21 cellular contexts compared by ENCODE assay signal in genomic region chr17:57432507-57433277, GRCh38.
DNase-seq lines count a peak whose midpoint lies in the region; ATAC-seq, FAIRE-seq and TF ChIP-seq lines count a peak whose summit lies in the region.
"Had no signal": no experiment of that assay in that cellular context is flagged by ENCODE, and none has a peak within 500 bp of the region (broad histone marks: within the 10 kb centered on the region; RNA-seq: fewer than 3 reads in every experiment).

No MANE protein-coding gene starts in this region.

- H3K4me2 ChIP-seq in K562 (ENCODE audit: insufficient read depth, low read length) (no peak overlapping the region), neural progenitor cell (no peak overlapping the region)
- H3K4me2 ChIP-seq: A549 had no signal

- H3K36me3 ChIP-seq in K562 (ENCODE audit: control insufficient read depth, insufficient read depth, low read length) (peaks cover 2% of the 10 kb centered on the region; the same call in 1 of the 3 replicates), neural progenitor cell (no peaks in the 10 kb centered on the region)
- H3K36me3 ChIP-seq: breast epithelium, spleen had no signal

- H3F3A ChIP-seq in neural progenitor cell (ENCODE audit: low read depth) = no peaks in the 10 kb centered on the region

- H3K27me3 Mint-ChIP-seq in activated naive CD4-positive, alpha-beta T cell treated with anti-CD3 and anti-CD28 coated beads, Interleukin-2, amount 50 U/mL, for 24 hours = no peaks in the 10 kb centered on the region
- peaks cover 7% of the 10 kb centered on the region for H3K27me3 Mint-ChIP-seq in neural progenitor cell (ENCODE audit: insufficient read depth, low read depth)

- peak in 2 of 3 experiments; percentile 13 to 32; a peak in 1 of 6 replicates for TF ChIP-seq CTCF in K562 (IDR thresholded peaks at IDR 0.05 in 2 of 3, conservative IDR thresholded peaks at IDR 0.05 in 1 of 3; ENCODE audit: insufficient read depth in 2 of 3, low read depth in 1 of 3, low read length in 3 of 3)
- no peak for TF ChIP-seq CTCF in neural progenitor cell (IDR thresholded peaks at IDR 0.05)

- TF ChIP-seq POLR2A in K562 (conservative IDR thresholded peaks at IDR 0.05) = no peak

- H3K4me1 ChIP-seq in K562 (replicated peaks in 1 of 2; ENCODE audit: control insufficient read depth in 2 of 2, insufficient read depth in 2 of 2, low read length in 2 of 2) = peaks cover 0 to 4% of the 10 kb centered on the region in 2 experiments; a peak in 3 of 5 replicates
- H3K4me1 ChIP-seq in neural progenitor cell = peaks cover 24% of the 10 kb centered on the region
- H3K4me1 ChIP-seq: breast epithelium had no signal

- WGBS in K562 (ENCODE audit: insufficient coverage, low coverage, missing lambda C conversion rate) = 52% methylated on average over 19 of the region's 19 CpGs

- no peak for TF ChIP-seq EP300 in K562 (IDR thresholded peaks at IDR 0.05; ENCODE audit: low read length)

- H3K79me2 ChIP-seq in K562 (ENCODE audit: control insufficient read depth, insufficient read depth, low read length) (peaks cover 10% of the 10 kb centered on the region), neural progenitor cell (ENCODE audit: low read depth) (peaks cover 100% of the 10 kb centered on the region)

- H3K36me3 Mint-ChIP-seq in activated naive CD4-positive, alpha-beta T cell treated with anti-CD3 and anti-CD28 coated beads, Interleukin-2, amount 50 U/mL, for 24 hours = peaks cover 7% of the 10 kb centered on the region
- H3K36me3 Mint-ChIP-seq in activated naive CD4-positive, alpha-beta T cell treated with anti-CD3 and anti-CD28 coated beads, Interleukin-2, amount 50 U/mL, for 72 hours = no peaks in the 10 kb centered on the region
- H3K36me3 Mint-ChIP-seq in neural progenitor cell = peaks cover 34% of the 10 kb centered on the region
- H3K36me3 Mint-ChIP-seq: stimulated activated effector memory CD8-positive, alpha-beta T cell treated with anti-CD3 and anti-CD28 coated beads, Interleukin-12 subunit alpha, Interleukin-12 subunit beta, amount 100 ng/mL, for 72 hours had no signal

- no peak for DNase-seq in activated naive CD4-positive, alpha-beta T cell treated with anti-CD3 and anti-CD28 coated beads, Interleukin-2, amount 50 U/mL, for 72 hours (ENCODE audit: low spot score in 2 of 2)
- no peak for DNase-seq in HTR-8/SVneo (ENCODE audit: insufficient read length, low spot score)
- peak in 1 of 4 experiments; percentile 37 for DNase-seq in K562 (ENCODE audit: extremely low read depth in 1 of 4, low spot score in 3 of 4)
- no peak for DNase-seq in neural progenitor cell (ENCODE audit: low spot score)
- DNase-seq in NCI-H1048 (lab: John Stamatoyannopoulos, UW) = no peak
- no peak for DNase-seq in DMS153 treated with DMSO at 0.1 percent for 48 hours (lab: John Stamatoyannopoulos, UW; ENCODE audit: unreplicated experiment)
- DNase-seq: activated naive CD4-positive, alpha-beta T cell treated with anti-CD3 and anti-CD28 coated beads for 36 hours; dorsolateral prefrontal cortex; head of caudate nucleus; mucosa of descending colon; NCI-H345; SHP77 treated with DMSO at 0.1 percent for 48 hours had no signal

- H3K4me3 ChIP-seq in K562 = no peak overlapping the region
- H3K4me3 ChIP-seq in neural progenitor cell = no peak overlapping the region
- H3K4me3 ChIP-seq: A549, breast epithelium, dorsolateral prefrontal cortex, mucosa of descending colon, spleen had no signal

- ATAC-seq in activated naive CD4-positive, alpha-beta T cell treated with anti-CD3 and anti-CD28 coated beads, Interleukin-2, amount 50 U/mL, for 72 hours = no peak
- ATAC-seq in K562 (peak; percentile 74), GM19452 (IDR thresholded peaks at IDR 0.05; ENCODE audit: unreplicated experiment) (no peak)
- ATAC-seq: A549; mucosa of descending colon; stimulated activated effector memory CD8-positive, alpha-beta T cell treated with anti-CD3 and anti-CD28 coated beads, Interleukin-12 subunit alpha, Interleukin-12 subunit beta, amount 100 ng/mL, for 72 hours had no signal

- no TSS peak for BruUV-seq in K562 (replicated peaks; lab: Mats Ljungman, UMichigan)

- peaks cover 43% of the 10 kb centered on the region for H3K4me1 Mint-ChIP-seq in activated naive CD4-positive, alpha-beta T cell treated with anti-CD3 and anti-CD28 coated beads, Interleukin-2, amount 50 U/mL, for 24 hours
- peaks cover 68% of the 10 kb centered on the region for H3K4me1 Mint-ChIP-seq in neural progenitor cell

- H3K27ac ChIP-seq in K562 (ENCODE audit: extremely low read depth, low read depth, low read length) = no peak overlapping the region
- H3K27ac ChIP-seq in neural progenitor cell = no peak overlapping the region
- H3K27ac ChIP-seq: breast epithelium, spleen had no signal

- no peaks in the 10 kb centered on the region; the same call in 1 of the 2 replicates for H4K20me1 ChIP-seq in K562 (replicated peaks; ENCODE audit: control insufficient read depth, insufficient read depth, low read length)
- peaks cover 60% of the 10 kb centered on the region for H4K20me1 ChIP-seq in neural progenitor cell (ENCODE audit: low read depth)

- H3K27ac Mint-ChIP-seq in activated naive CD4-positive, alpha-beta T cell treated with anti-CD3 and anti-CD28 coated beads, Interleukin-2, amount 50 U/mL, for 24 hours = peak overlapping the region; percentile 63
- H3K27ac Mint-ChIP-seq in activated naive CD4-positive, alpha-beta T cell treated with anti-CD3 and anti-CD28 coated beads, Interleukin-2, amount 50 U/mL, for 72 hours = peak overlapping the region in 1 of 2 donors; percentile 13
- H3K27ac Mint-ChIP-seq in neural progenitor cell = peak overlapping the region; percentile 87
- H3K27ac Mint-ChIP-seq: activated naive CD4-positive, alpha-beta T cell treated with anti-CD3 and anti-CD28 coated beads for 36 hours; stimulated activated effector memory CD8-positive, alpha-beta T cell treated with anti-CD3 and anti-CD28 coated beads, Interleukin-12 subunit alpha, Interleukin-12 subunit beta, amount 100 ng/mL, for 72 hours had no signal

- FAIRE-seq in HTR-8/SVneo (lab: Jason Lieb, UNC) (peak; percentile 82), K562 (lab: Jason Lieb, UNC) (peak; percentile 79)
- FAIRE-seq: A549, H54, keratinocyte, urothelium cell line had no signal

- no peaks in the 10 kb centered on the region for H3K9me1 ChIP-seq in K562 (ENCODE audit: control insufficient read depth, insufficient read depth, low read length)

- intact Hi-C loops in K562 (cut with micrococcal nuclease) = no loop called here

- peak in 1 of 2 experiments; percentile 31; a peak in 2 of 4 replicates for TF ChIP-seq RAD21 in K562 (CRISPR knock-in tag; conservative IDR thresholded peaks at IDR 0.05 in 1 of 2, IDR thresholded peaks at IDR 0.05 in 1 of 2)

- CTCF ChIA-PET in K562 (lab: Yijun Ruan, JAX; ENCODE audit: low intra/inter-chr PET ratio) = interaction anchor here (1.0 kb wide), 1 partner anchor 190 kb away, joined by 3 read pairs; no protein-coding TSS in a partner anchor

- H3K27me3 ChIP-seq in K562 (ENCODE audit: control insufficient read depth in 2 of 2, insufficient read depth in 2 of 2, low read length in 2 of 2) (no peaks in the 10 kb centered on the region), neural progenitor cell (no peaks in the 10 kb centered on the region)
- H3K27me3 ChIP-seq: breast epithelium, dorsolateral prefrontal cortex, spleen had no signal

- H3K9me3 Mint-ChIP-seq in activated naive CD4-positive, alpha-beta T cell treated with anti-CD3 and anti-CD28 coated beads, Interleukin-2, amount 50 U/mL, for 24 hours = no peaks in the 10 kb centered on the region
- no peaks in the 10 kb centered on the region for H3K9me3 Mint-ChIP-seq in activated naive CD4-positive, alpha-beta T cell treated with anti-CD3 and anti-CD28 coated beads, Interleukin-2, amount 50 U/mL, for 72 hours
- no peaks in the 10 kb centered on the region for H3K9me3 Mint-ChIP-seq in neural progenitor cell
- H3K9me3 Mint-ChIP-seq: activated naive CD4-positive, alpha-beta T cell treated with anti-CD3 and anti-CD28 coated beads for 36 hours; stimulated activated effector memory CD8-positive, alpha-beta T cell treated with anti-CD3 and anti-CD28 coated beads, Interleukin-12 subunit alpha, Interleukin-12 subunit beta, amount 100 ng/mL, for 72 hours had no signal

- H3K9ac ChIP-seq in K562 (ENCODE audit: insufficient read depth in 1 of 2, low read depth in 2 of 2, low read length in 2 of 2) (peak overlapping the region in 1 of 2 experiments; percentile 31; a peak in 1 of 4 replicates), neural progenitor cell (no peak overlapping the region)

- in situ Hi-C loops in K562 (cut with MboI) = no loop called here

- POLR2A ChIA-PET in K562 (lab: Yijun Ruan, JAX) = interaction anchor here (0.8 kb wide), 1 partner anchor 640 kb away, joined by 3 read pairs; no protein-coding TSS in a partner anchor

- no peak overlapping the region for H2AFZ ChIP-seq in K562 (ENCODE audit: low read depth, low read length)
- H2AFZ ChIP-seq in neural progenitor cell (replicated peaks) = no peak overlapping the region

- H3K4me3 Mint-ChIP-seq in activated naive CD4-positive, alpha-beta T cell treated with anti-CD3 and anti-CD28 coated beads, Interleukin-2, amount 50 U/mL, for 24 hours = no peak overlapping the region
- no peak overlapping the region for H3K4me3 Mint-ChIP-seq in neural progenitor cell
- H3K4me3 Mint-ChIP-seq: activated naive CD4-positive, alpha-beta T cell treated with anti-CD3 and anti-CD28 coated beads for 36 hours; stimulated activated effector memory CD8-positive, alpha-beta T cell treated with anti-CD3 and anti-CD28 coated beads, Interleukin-12 subunit alpha, Interleukin-12 subunit beta, amount 100 ng/mL, for 72 hours had no signal

- no peaks in the 10 kb centered on the region for H3K9me3 ChIP-seq in K562 (replicated peaks; ENCODE audit: control insufficient read depth, insufficient read depth, low read depth, low read length)
- no peaks in the 10 kb centered on the region for H3K9me3 ChIP-seq in neural progenitor cell (ENCODE audit: low read depth)
- H3K9me3 ChIP-seq: A549, breast epithelium, mucosa of descending colon, spleen had no signal

TF ChIP-seq in K562, 482 proteins besides CTCF, POLR2A, EP300 and RAD21 (continues in another document):
- TF ChIP-seq ZNF444 (CRISPR knock-in tag; IDR thresholded peaks at IDR 0.05) = no peak
